Comparison of ENCODE assay signal across 7 cellular contexts in the genomic region with DNA sequence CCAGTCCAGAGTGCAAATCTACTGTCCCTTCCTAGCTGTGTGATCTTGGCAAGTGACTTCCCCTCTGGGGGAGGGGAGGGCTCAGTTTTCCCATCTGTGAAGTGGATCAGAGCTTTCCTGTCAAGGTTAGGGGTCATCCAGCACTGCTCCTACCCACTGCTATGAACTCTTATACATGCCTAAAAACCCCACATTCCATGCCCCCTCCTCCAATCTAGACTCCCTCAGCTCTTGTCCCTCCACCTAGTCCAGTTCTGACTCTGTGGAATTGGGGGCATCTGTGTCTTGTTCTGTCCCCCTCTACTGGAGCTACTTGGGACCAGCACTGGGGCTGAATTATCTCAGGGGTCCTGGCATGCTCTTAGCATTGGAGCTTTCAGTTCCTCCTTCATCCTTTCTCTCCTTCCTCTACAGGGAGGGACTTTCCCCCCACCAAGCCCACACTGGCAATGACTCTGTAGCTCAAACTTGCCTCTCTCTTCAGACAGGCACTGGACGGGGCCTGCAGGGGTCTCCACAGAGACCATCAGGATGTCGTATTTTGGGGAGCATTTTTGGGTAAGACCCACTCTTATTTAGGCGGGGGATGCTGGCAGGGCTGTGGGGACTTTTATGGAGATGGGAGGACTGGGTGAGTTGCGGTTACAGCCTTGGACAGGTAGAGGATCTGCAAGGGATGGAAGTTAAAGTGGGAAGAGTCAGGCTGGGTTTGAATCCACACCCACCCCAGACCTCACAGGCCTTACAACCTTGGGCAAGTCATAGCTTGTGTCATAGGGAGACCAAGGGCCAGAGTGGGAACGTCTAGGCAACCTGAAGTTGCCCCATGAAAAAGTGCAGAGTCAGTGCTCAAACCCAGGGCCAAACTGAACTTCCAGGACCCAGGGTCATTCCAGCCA. TPM values are rescaled to one million over a fixed set of nuclear protein-coding genes. Genes with fewer than 3 reads are reported as not detected.
DNase-seq lines count a peak whose midpoint lies in the region; ATAC-seq, FAIRE-seq and TF ChIP-seq lines count a peak whose summit lies in the region.

No MANE protein-coding gene starts in this region.

- TF ChIP-seq CTCF in RWPE1 (conservative IDR thresholded peaks at IDR 0.05; ENCODE audit: low read depth) (no peak), nephron progenitor cell (IDR thresholded peaks at IDR 0.05) (no peak), A673 (conservative IDR thresholded peaks at IDR 0.05; ENCODE audit: low read depth, low read length) (no peak)

- intact Hi-C loops in A673 (cut with micrococcal nuclease; ENCODE audit: unreplicated experiment), result no loop called here

- H3K9me3 Mint-ChIP-seq in nephron progenitor cell, result no peaks in the 10 kb centered on the region

- peak; percentile 53 for ATAC-seq in GM18517 (IDR thresholded peaks at IDR 0.05; ENCODE audit: unreplicated experiment)
- ATAC-seq in HG02763 (IDR thresholded peaks at IDR 0.05; ENCODE audit: unreplicated experiment), result peak; percentile 47

- no peak for FAIRE-seq in RCC 7860 (lab: Jason Lieb, UNC)

- BruUV-seq in A673 (replicated peaks; lab: Mats Ljungman, UMichigan), result no TSS peak

- peak overlapping the region; percentile 76 for H3K27ac ChIP-seq in RWPE1
- H3K27ac ChIP-seq in A673 (ENCODE audit: low read depth, low read length, poor library complexity, severe bottlenecking), result no peak overlapping the region

- POLR2A ChIA-PET in RWPE1 (lab: Yijun Ruan, JAX; ENCODE audit: low non-redundant PET), result no interaction called here
- POLR2A ChIA-PET in A673 (lab: Charles Lee; ENCODE audit: low non-redundant PET), result no interaction called here

- H3K4me1 ChIP-seq in A673 (ENCODE audit: insufficient read depth, low read length, poor library complexity, severe bottlenecking), result peaks cover 12% of the 10 kb centered on the region

- DNase-seq in RWPE1 (ENCODE audit: low spot score) (no peak), nephron progenitor cell (no peak), A673 (ENCODE audit: low spot score) (no peak), RCC 7860 (ENCODE audit: low spot score) (no peak), NCI-H2171 treated with DMSO at 0.1 percent for 48 hours (lab: John Stamatoyannopoulos, UW) (no peak)

- peak overlapping the region; percentile 48 for H3K4me3 Mint-ChIP-seq in nephron progenitor cell

- no peaks in the 10 kb centered on the region for H3K36me3 Mint-ChIP-seq in nephron progenitor cell (ENCODE audit: low read depth)

- no peaks in the 10 kb centered on the region for H3K36me3 ChIP-seq in A673 (ENCODE audit: insufficient read depth, low read length, poor library complexity, severe bottlenecking)

- CTCF ChIA-PET in RWPE1 (lab: Yijun Ruan, JAX), result interaction anchor here (0.8 to 2.7 kb wide), 3 partner anchors 12 to 1106 kb away, joined by 3 to 10 read pairs (median 3); no protein-coding TSS in a partner anchor
- CTCF ChIA-PET in A673 (lab: Charles Lee), result no interaction called here

- H3K27me3 ChIP-seq in A673 (replicated peaks; ENCODE audit: insufficient read depth, low read depth, low read length, poor library complexity), result no peaks in the 10 kb centered on the region

- H3K27me3 Mint-ChIP-seq in nephron progenitor cell (ENCODE audit: low read depth, poor library complexity), result peaks cover under 1% of the 10 kb centered on the region

- H3K4me1 Mint-ChIP-seq in nephron progenitor cell, result peaks cover 20% of the 10 kb centered on the region

- no peak overlapping the region for H3K27ac Mint-ChIP-seq in nephron progenitor cell

- no peak overlapping the region for H3K4me3 ChIP-seq in A673 (ENCODE audit: low read depth, low read length, poor library complexity, severe bottlenecking)

- H3K9me3 ChIP-seq in A673 (ENCODE audit: low read depth, low read length, poor library complexity, severe bottlenecking), result no peaks in the 10 kb centered on the region

RNA-seq across cellular contexts. Expression of a gene that starts 3.6 kb away (rescaled TPM):
- 2.1 and 5.0 TPM in 2 replicates for total RNA-seq in A673 (2021)

RNA-seq across cellular contexts. Expression of a gene that starts 35.6 kb away (rescaled TPM):
- 79.1 and 87.3 TPM in 2 replicates for total RNA-seq in A673 (2021)

RNA-seq across cellular contexts. Expression of a gene that starts 40.1 kb away (rescaled TPM):
- not detected in 2 replicates for total RNA-seq in A673 (2021)
